1 cellular context compared by ENCODE assay signal in genomic region chr16:50751528-50751927, GRCh38.
TF ChIP-seq lines count a peak whose summit lies in the region.

No MANE protein-coding gene starts in this region.

TF ChIP-seq in GM12878, 131 proteins besides CTCF, POLR2A, EP300 and RAD21:
- TF ChIP-seq IRF4 (IDR thresholded peaks at IDR 0.05; ENCODE audit: low read depth, low read length) (no peak), SRF (IDR thresholded peaks at IDR 0.05; ENCODE audit: low read depth in 2 of 2, low read length in 2 of 2) (no peak), SREBF1 (IDR thresholded peaks at IDR 0.05; ENCODE audit: low read length) (no peak), MYB (IDR thresholded peaks at IDR 0.05; ENCODE audit: borderline replicate concordance, low read depth, low read length) (no peak), SIX5 (IDR thresholded peaks at IDR 0.05; ENCODE audit: low read depth, low read length, severe bottlenecking) (no peak), CHD2 (IDR thresholded peaks at IDR 0.05; ENCODE audit: borderline replicate concordance, low read depth, low read length) (no peak), BRCA1 (IDR thresholded peaks at IDR 0.05; ENCODE audit: low read depth, low read length) (no peak), E4F1 (IDR thresholded peaks at IDR 0.05; ENCODE audit: borderline replicate concordance, partially characterized antibody) (no peak), CHD4 (IDR thresholded peaks at IDR 0.05) (no peak), LARP7 (IDR thresholded peaks at IDR 0.05) (no peak), REST (IDR thresholded peaks at IDR 0.05; ENCODE audit: low read depth, low read length) (no peak), HDAC6 (IDR thresholded peaks at IDR 0.05; ENCODE audit: unreplicated experiment) (no peak), BACH1 (IDR thresholded peaks at IDR 0.05; ENCODE audit: borderline replicate concordance) (no peak), RAD51 (IDR thresholded peaks at IDR 0.05) (no peak), HSF1 (IDR thresholded peaks at IDR 0.05; ENCODE audit: low read depth, low read length) (no peak), CEBPB (IDR thresholded peaks at IDR 0.05; ENCODE audit: borderline replicate concordance in 1 of 2, low read depth in 2 of 2, low read length in 2 of 2) (no peak)
